ENCODE assay signal across 9 cellular contexts in genomic region chr19:1854032-1854541, GRCh38. TPM values are rescaled to one million over a fixed set of nuclear protein-coding genes. Genes with fewer than 3 reads are reported as not detected.
DNase-seq lines count a peak whose midpoint lies in the region; ATAC-seq and TF ChIP-seq lines count a peak whose summit lies in the region.
"Had no signal": no experiment of that assay in that cellular context is flagged by ENCODE, and none has a peak within 500 bp of the region (broad histone marks: within the 10 kb centered on the region; RNA-seq: fewer than 3 reads in every experiment).

No MANE protein-coding gene starts in this region.

- no CpG with 5 or more reads among the region's 16 CpGs for WGBS in esophagus muscularis mucosa
- 73 to 82% (median 76%) methylated on average over 6 to 16 of the region's 16 CpGs for WGBS in spleen, 5 donors

- CTCF ChIA-PET in Panc1 (lab: Charles Lee) = interaction anchor here (0.6 kb wide), 1 partner anchor 37 kb away, joined by 6 read pairs; no protein-coding TSS in a partner anchor

- TF ChIP-seq CTCF in Panc1 (IDR thresholded peaks at IDR 0.05) = no peak
- no peak for TF ChIP-seq CTCF in esophagus muscularis mucosa (IDR thresholded peaks at IDR 0.05)
- no peak for TF ChIP-seq CTCF in spleen (IDR thresholded peaks at IDR 0.05 in 8 of 11, conservative IDR thresholded peaks at IDR 0.05 in 3 of 11)

- peaks cover 22% of the 10 kb centered on the region; the same call in 1 of the 2 replicates for H3K4me1 ChIP-seq in ES-I3 (ENCODE audit: insufficient read depth, low read length)
- H3K4me1 ChIP-seq in Panc1 (ENCODE audit: control insufficient read depth, insufficient read depth, low read length) = peaks cover 47% of the 10 kb centered on the region
- peaks cover 55 to 81% (median 76%) of the 10 kb centered on the region in 4 donors for H3K4me1 ChIP-seq in esophagus muscularis mucosa
- H3K4me1 ChIP-seq in spleen = peaks cover 56 to 98% (median 84%) of the 10 kb centered on the region in 6 donors

- intact Hi-C loops in Panc1 (cut with micrococcal nuclease; ENCODE audit: unreplicated experiment) = no loop called here
- intact Hi-C loops in esophagus muscularis mucosa (cut with DNase I) = no loop called here
- intact Hi-C loops in spleen (cut with DNase I; ENCODE audit: low total_unique reads) = no loop called here

- H3K27me3 ChIP-seq in Panc1 (ENCODE audit: control insufficient read depth, insufficient read depth, low read length) = no peaks in the 10 kb centered on the region
- H3K27me3 ChIP-seq in esophagus muscularis mucosa = peaks cover 0 to 68% (median 5%) of the 10 kb centered on the region in 4 donors
- no peaks in the 10 kb centered on the region for H3K27me3 ChIP-seq in spleen (replicated peaks in 1 of 7)

- H3K36me3 ChIP-seq in ES-I3 (ENCODE audit: insufficient read depth, low read length) (no peaks in the 10 kb centered on the region), Panc1 (ENCODE audit: control insufficient read depth, insufficient read depth, low read length) (no peaks in the 10 kb centered on the region), esophagus muscularis mucosa (peaks cover 0 to 5% (median 0%) of the 10 kb centered on the region in 4 donors), spleen (peaks cover 0 to 9% (median 6%) of the 10 kb centered on the region in 6 donors)

- no TSS peak for BruUV-seq in Panc1 (replicated peaks; lab: Mats Ljungman, UMichigan)

- peak overlapping the region; percentile 50; the same call in 1 of the 2 replicates for H3K9ac ChIP-seq in ES-I3 (ENCODE audit: low read depth, low read length)

- H3K4me3 ChIP-seq in Panc1 (ENCODE audit: low read depth in 2 of 2, low read length in 2 of 2) (peak overlapping the region; percentile 27 to 48), esophagus muscularis mucosa (no peak overlapping the region), spleen (peak overlapping the region in 2 of 8 donors; percentile 7 to 82)
- H3K4me3 ChIP-seq: tibial artery had no signal

- in situ Hi-C loops in Panc1 (cut with HindIII; ENCODE audit: low pct_unique_long_range_greater_than_20kb, low sequenced_read_pairs) = no loop called here

- no peaks in the 10 kb centered on the region for H3K9me3 ChIP-seq in ES-I3 (ENCODE audit: control insufficient read depth, insufficient read depth, low read length)
- H3K9me3 ChIP-seq in Panc1 (ENCODE audit: control insufficient read depth, insufficient read depth, low read depth, low read length) = no peaks in the 10 kb centered on the region
- no peaks in the 10 kb centered on the region for H3K9me3 ChIP-seq in esophagus muscularis mucosa
- H3K9me3 ChIP-seq in spleen = no peaks in the 10 kb centered on the region
- H3K9me3 ChIP-seq: tibial artery had no signal

- H3K27ac ChIP-seq in Panc1 (ENCODE audit: low read length) (peak overlapping the region; percentile 92), esophagus muscularis mucosa (replicated peaks in 1 of 4) (peak overlapping the region; percentile 30 to 89 (median 82)), spleen (peak overlapping the region in 5 of 8 donors; percentile 94 to 99 (median 97))

- TF ChIP-seq POLR2A in esophagus muscularis mucosa (IDR thresholded peaks at IDR 0.05; ENCODE audit: low read depth) = no peak
- TF ChIP-seq POLR2A in spleen (IDR thresholded peaks at IDR 0.05) = no peak

- no peak for DNase-seq in Panc1 (ENCODE audit: low read depth, low spot score)
- no peak for DNase-seq in esophagus muscularis mucosa (ENCODE audit: extremely low spot score)
- peak; percentile 81 for DNase-seq in spleen
- no peak for DNase-seq in DMS53 (lab: John Stamatoyannopoulos, UW)
- DNase-seq in Kasumi-1 (lab: John Stamatoyannopoulos, UW) = no peak
- DNase-seq in retina = no peak

- POLR2A ChIA-PET in Panc1 (lab: Charles Lee) = no interaction called here

- TF ChIP-seq EP300 in esophagus muscularis mucosa (IDR thresholded peaks at IDR 0.05) = no peak

- ATAC-seq in Panc1 = no peak
- no peak for ATAC-seq in GM19023 (IDR thresholded peaks at IDR 0.05; ENCODE audit: unreplicated experiment)

RNA-seq across cellular contexts. Expression of gene REXO1, which starts 5.8 kb away (rescaled TPM):
- total RNA-seq in Panc1 (2021; ENCODE audit: unreplicated experiment) (52.1 TPM), esophagus muscularis mucosa (10 to 100 TPM; 16.2 to 36.0 (median 26.1) TPM), spleen (10 to 100 TPM; 35.7 to 88.1 (median 59.2) TPM)
- 66.2 TPM for polyA plus RNA-seq in Panc1 (2012; ENCODE audit: insufficient read length)
- polyA plus RNA-seq in spleen = 10 to 100 TPM; 13.4 to 52.3 (median 27.4) TPM

RNA-seq across cellular contexts. Expression of gene KLF16, which starts 9.3 kb away (rescaled TPM):
- total RNA-seq in Panc1 (2021; ENCODE audit: unreplicated experiment) = 79.3 TPM
- polyA plus RNA-seq in Panc1 (2012; ENCODE audit: insufficient read length) = 74.5 TPM
- 10 to 100 TPM in 1 of 4 donors, 1 to 10 TPM in 3; 2.5 to 10.8 (median 8.5) TPM for total RNA-seq in esophagus muscularis mucosa
- total RNA-seq in spleen = 10 to 100 TPM; 12.9 to 39.0 (median 29.5) TPM
- 10 to 100 TPM in 1 of 3 donors, 1 to 10 TPM in 2; 7.1 to 19.5 (median 8.1) TPM for polyA plus RNA-seq in spleen

RNA-seq across cellular contexts. Expression of gene ABHD17A, which starts 31.2 kb away (rescaled TPM):
- total RNA-seq in Panc1 (2021; ENCODE audit: unreplicated experiment) = 57.1 TPM
- 92.3 TPM for polyA plus RNA-seq in Panc1 (2012; ENCODE audit: insufficient read length)
- total RNA-seq in esophagus muscularis mucosa = 100 to 1,000 TPM in 2 of 4 donors, 10 to 100 TPM in 2; 89.7 to 125 (median 102) TPM
- 100 to 1,000 TPM in 2 of 7 donors, 10 to 100 TPM in 5; 73.4 to 104 (median 83.0) TPM for total RNA-seq in spleen
- 100 to 1,000 TPM in 1 of 3 donors, 10 to 100 TPM in 2; 80.4 to 107 (median 88.1) TPM for polyA plus RNA-seq in spleen

RNA-seq across cellular contexts. Expression of gene ATP8B3, which starts 42.0 kb away (rescaled TPM):
- total RNA-seq in Panc1 (2021; ENCODE audit: unreplicated experiment) (67.7 TPM), esophagus muscularis mucosa (under 1 TPM; 0.19 to 0.92 (median 0.66) TPM), spleen (10 to 100 TPM in 1 of 7 donors, 1 to 10 TPM in 6; 5.4 to 10.1 (median 7.3) TPM)
- polyA plus RNA-seq in Panc1 (2012; ENCODE audit: insufficient read length) = 30.0 TPM
- polyA plus RNA-seq in spleen = 1 to 10 TPM; 1.9 to 3.9 (median 2.3) TPM

RNA-seq across cellular contexts. Expression of gene ADAT3, which starts 51.1 kb away (rescaled TPM):
- 8.9 TPM for total RNA-seq in Panc1 (2021; ENCODE audit: unreplicated experiment)
- 8.5 TPM for polyA plus RNA-seq in Panc1 (2012; ENCODE audit: insufficient read length)
- total RNA-seq in esophagus muscularis mucosa = 1 to 10 TPM; 3.8 to 5.6 (median 4.4) TPM
- total RNA-seq in spleen = 10 to 100 TPM in 2 of 7 donors, 1 to 10 TPM in 5; 6.4 to 11.0 (median 8.3) TPM
- 1 to 10 TPM; 3.2 to 9.4 (median 4.0) TPM for polyA plus RNA-seq in spleen

Comparison
In these comparisons a context has a peak if more than half of its experiments do, and no peak if none do; other contexts are left out.
1. H3K4me3 ChIP-seq: peak in Panc1 (2 of 2); none in esophagus muscularis mucosa (0 of 4).
2. Peak in every context shown above with its lines, with median percentiles within 50 percentile points of each other: H3K27ac ChIP-seq.